11 cellular contexts compared by ENCODE assay signal in genomic region chrX:130857207-130857606, GRCh38. TPM values are rescaled to one million over a fixed set of nuclear protein-coding genes. Genes with fewer than 3 reads are reported as not detected.
DNase-seq lines count a peak whose midpoint lies in the region; ATAC-seq, FAIRE-seq and TF ChIP-seq lines count a peak whose summit lies in the region.
"Had no signal": no experiment of that assay in that cellular context is flagged by ENCODE, and none has a peak within 500 bp of the region (broad histone marks: within the 10 kb centered on the region; RNA-seq: fewer than 3 reads in every experiment).

No MANE protein-coding gene starts in this region.

- no peaks in the 10 kb centered on the region; the same call in 1 of the 2 replicates for H3K27me3 ChIP-seq in GM06990 (replicated peaks; ENCODE audit: control insufficient read depth, insufficient read depth, low read length)
- no peaks in the 10 kb centered on the region for H3K27me3 ChIP-seq in prostate gland (replicated peaks; ENCODE audit: insufficient read depth)

- no peak for TF ChIP-seq POLR2A in prostate gland (IDR thresholded peaks at IDR 0.05)

- intact Hi-C loops in prostate gland (cut with DNase I): no loop called here

- ATAC-seq in GM18867 (IDR thresholded peaks at IDR 0.05; ENCODE audit: unreplicated experiment) (peak; percentile 86), GM21717 (IDR thresholded peaks at IDR 0.05; ENCODE audit: unreplicated experiment) (peak; percentile 99), HG03135 (IDR thresholded peaks at IDR 0.05; ENCODE audit: unreplicated experiment) (peak; percentile 80)

- no peak overlapping the region for H3K4me3 ChIP-seq in GM06990 (replicated peaks; ENCODE audit: low read depth, low read length)
- no peak overlapping the region for H3K4me3 ChIP-seq in prostate gland

- H3K36me3 ChIP-seq in GM06990 (ENCODE audit: control insufficient read depth, insufficient read depth, low read length) (no peaks in the 10 kb centered on the region), prostate gland (no peaks in the 10 kb centered on the region)

- peak; percentile 19 for DNase-seq in GM06990 (ENCODE audit: extremely low read depth, insufficient read length)
- no peak for DNase-seq in DMS 273 treated with DMSO at 0.1 percent for 48 hours (lab: John Stamatoyannopoulos, UW)
- DNase-seq in prostate gland (ENCODE audit: low spot score): no peak
- DNase-seq in NCI-H510A (lab: John Stamatoyannopoulos, UW): no peak
- no peak for DNase-seq in frontal cortex (ENCODE audit: low spot score in 2 of 2)
- DNase-seq: activated T-cell treated with anti-CD3 and anti-CD28 coated beads, Interleukin-2, amount 50 U/mL, for 1 hour; NCI-H1417; T-helper 9 cell had no signal

- WGBS in prostate gland: 64% methylated on average over 1 of the region's 1 CpG

- no peak overlapping the region for H3K27ac ChIP-seq in prostate gland

- H3K4me1 ChIP-seq in prostate gland (replicated peaks): no peaks in the 10 kb centered on the region

- TF ChIP-seq CTCF in GM06990 (IDR thresholded peaks at IDR 0.05; ENCODE audit: insufficient read depth, low read length, poor library complexity, severe bottlenecking) (no peak), prostate gland (IDR thresholded peaks at IDR 0.05) (no peak)

- FAIRE-seq in frontal cortex (lab: Jason Lieb, UNC): no peak

- no peaks in the 10 kb centered on the region for H3K9me3 ChIP-seq in prostate gland

RNA-seq across cellular contexts. Expression of gene ENOX2, which starts 45.8 kb away (rescaled TPM):
- total RNA-seq in prostate gland (10 to 100 TPM; 21.6 to 27.5 TPM), frontal cortex (3.3 TPM)
